1 cellular context compared by ENCODE assay signal in genomic region chr2:145760781-145761649, GRCh38.
TF ChIP-seq lines count a peak whose summit lies in the region.

No MANE protein-coding gene starts in this region.

TF ChIP-seq in HepG2, 621 proteins besides CTCF, POLR2A, EP300 and RAD21 (continued from another document):
- TF ChIP-seq KDM4B (CRISPR knock-in tag; IDR thresholded peaks at IDR 0.05) = peak; percentile 34; the same call in 1 of the 2 replicates
- peak; percentile 77 for TF ChIP-seq MLX (CRISPR knock-in tag; IDR thresholded peaks at IDR 0.05)
- TF ChIP-seq RORA (CRISPR knock-in tag; IDR thresholded peaks at IDR 0.05) = 0 out of 2 replicates have a peak, but pooled peaks have one; percentile 63
- peak in 1 of 2 experiments; percentile 50; a peak in 1 of 4 replicates for TF ChIP-seq REST (IDR thresholded peaks at IDR 0.05; ENCODE audit: borderline replicate concordance in 1 of 2, low read depth in 1 of 2, low read length in 2 of 2)
- TF ChIP-seq ZNF230 (CRISPR knock-in tag; IDR thresholded peaks at IDR 0.05) = no peak
- peak; percentile 65 for TF ChIP-seq MED8 (CRISPR knock-in tag; IDR thresholded peaks at IDR 0.05; ENCODE audit: insufficient replicate concordance)
- TF ChIP-seq, protein P1, sequence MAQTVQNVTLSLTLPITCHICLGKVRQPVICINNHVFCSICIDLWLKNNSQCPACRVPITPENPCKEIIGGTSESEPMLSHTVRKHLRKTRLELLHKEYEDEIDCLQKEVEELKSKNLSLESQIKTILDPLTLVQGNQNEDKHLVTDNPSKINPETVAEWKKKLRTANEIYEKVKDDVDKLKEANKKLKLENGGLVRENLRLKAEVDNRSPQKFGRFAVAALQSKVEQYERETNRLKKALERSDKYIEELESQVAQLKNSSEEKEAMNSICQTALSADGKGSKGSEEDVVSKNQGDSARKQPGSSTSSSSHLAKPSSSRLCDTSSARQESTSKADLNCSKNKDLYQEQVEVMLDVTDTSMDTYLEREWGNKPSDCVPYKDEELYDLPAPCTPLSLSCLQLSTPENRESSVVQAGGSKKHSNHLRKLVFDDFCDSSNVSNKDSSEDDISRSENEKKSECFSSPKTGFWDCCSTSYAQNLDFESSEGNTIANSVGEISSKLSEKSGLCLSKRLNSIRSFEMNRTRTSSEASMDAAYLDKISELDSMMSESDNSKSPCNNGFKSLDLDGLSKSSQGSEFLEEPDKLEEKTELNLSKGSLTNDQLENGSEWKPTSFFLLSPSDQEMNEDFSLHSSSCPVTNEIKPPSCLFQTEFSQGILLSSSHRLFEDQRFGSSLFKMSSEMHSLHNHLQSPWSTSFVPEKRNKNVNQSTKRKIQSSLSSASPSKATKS (CRISPR knock-in tag; IDR thresholded peaks at IDR 0.05) = no peak
- TF ChIP-seq HMG20A (CRISPR knock-in tag; IDR thresholded peaks at IDR 0.05; ENCODE audit: borderline replicate concordance) = peak; percentile 94
- TF ChIP-seq SMARCC2 (IDR thresholded peaks at IDR 0.05) = peak; percentile 99
- TF ChIP-seq SOX13 (IDR thresholded peaks at IDR 0.05) = peak; percentile 94
- TF ChIP-seq SOX13 (CRISPR knock-in tag; conservative IDR thresholded peaks at IDR 0.05 in 1 of 2, IDR thresholded peaks at IDR 0.05 in 1 of 2) = peak; percentile 37 to 99; a peak in 2 of 4 replicates
- peak; percentile 83; the same call in 1 of the 2 replicates for TF ChIP-seq ZSCAN29 (CRISPR knock-in tag; conservative IDR thresholded peaks at IDR 0.05)
- no peak for TF ChIP-seq NFIB (CRISPR knock-in tag; IDR thresholded peaks at IDR 0.05; ENCODE audit: borderline replicate concordance)
- peak; percentile 74 for TF ChIP-seq ATF1 (CRISPR knock-in tag; IDR thresholded peaks at IDR 0.05)
- TF ChIP-seq SIN3B (IDR thresholded peaks at IDR 0.05; ENCODE audit: low read length) = 0 out of 2 replicates have a peak, but pooled peaks have one; percentile 21
- 0 out of 2 replicates have a peak, but pooled peaks have one; percentile 13 for TF ChIP-seq SMYD3 (CRISPR knock-in tag; IDR thresholded peaks at IDR 0.05)
- TF ChIP-seq PHF21A (CRISPR knock-in tag; IDR thresholded peaks at IDR 0.05) = peak; percentile 23; the same call in 1 of the 2 replicates
- TF ChIP-seq STAT5B (CRISPR knock-in tag; IDR thresholded peaks at IDR 0.05) = 0 out of 2 replicates have a peak, but pooled peaks have one; percentile 39
- TF ChIP-seq NONO (IDR thresholded peaks at IDR 0.05) = no peak
- TF ChIP-seq NONO (CRISPR knock-in tag; conservative IDR thresholded peaks at IDR 0.05) = peak; percentile 58; the same call in 1 of the 2 replicates
- 0 out of 2 replicates have a peak, but pooled peaks have one; percentile 37 for TF ChIP-seq NFE2L2 (IDR thresholded peaks at IDR 0.05; ENCODE audit: low read length)
- no peak for TF ChIP-seq JDP2 (CRISPR knock-in tag; IDR thresholded peaks at IDR 0.05; ENCODE audit: borderline replicate concordance)
TF ChIP-seq in HepG2: peak in this region for 205.
